1 cellular context compared by ENCODE assay signal in genomic region chr10:132269286-132270230, GRCh38.
TF ChIP-seq lines count a peak whose summit lies in the region.

No MANE protein-coding gene starts in this region.

TF ChIP-seq in HEK293, 187 proteins besides CTCF, POLR2A, EP300 and RAD21 (continued from another document):
- no peak for TF ChIP-seq PRDM6 (tag by site-specific recombination; IDR thresholded peaks at IDR 0.05)
- peak; percentile 38; the same call in 1 of the 2 replicates for TF ChIP-seq ZFHX2 (tag by site-specific recombination; conservative IDR thresholded peaks at IDR 0.05)
- TF ChIP-seq ZNF324 (tag by site-specific recombination; IDR thresholded peaks at IDR 0.05), result no peak
- 0 out of 2 replicates have a peak, but pooled peaks have one; percentile 13 for TF ChIP-seq EGR2 (tag by site-specific recombination; IDR thresholded peaks at IDR 0.05; ENCODE audit: low read depth)
- no peak for TF ChIP-seq ZBTB1 (tag by site-specific recombination; IDR thresholded peaks at IDR 0.05)
- no peak for TF ChIP-seq ZBTB48 (tag by site-specific recombination; IDR thresholded peaks at IDR 0.05)
- TF ChIP-seq PRDM1 (tag by site-specific recombination; IDR thresholded peaks at IDR 0.05), result no peak
